ENCODE assay signal across 8 cellular contexts in genomic region chr13:46295531-46296464, GRCh38.
DNase-seq lines count a peak whose midpoint lies in the region; ATAC-seq and TF ChIP-seq lines count a peak whose summit lies in the region.

No MANE protein-coding gene starts in this region.

- DNase-seq in HS-5 (ENCODE audit: low read depth), result peak; percentile 72
- DNase-seq in activated CD4-positive, alpha-beta T cell treated with anti-CD3 and anti-CD28 coated beads for 4 hours, result peak; percentile 36 to 39
- peak; percentile 29 to 75 for DNase-seq in dermis microvascular lymphatic vessel endothelial cell (ENCODE audit: low read depth in 2 of 2)
- no peak for DNase-seq in omental fat pad (ENCODE audit: low spot score)
- no peak for DNase-seq in esophagus muscularis mucosa (ENCODE audit: extremely low spot score)
- no peak for DNase-seq in NCI-H2081 treated with DMSO at 0.1 percent for 48 hours (lab: John Stamatoyannopoulos, UW)

- no peak for TF ChIP-seq POLR2A in esophagus muscularis mucosa (IDR thresholded peaks at IDR 0.05; ENCODE audit: low read depth)

- intact Hi-C loops in esophagus muscularis mucosa (cut with DNase I), result no loop called here

- ATAC-seq in GM18868 (IDR thresholded peaks at IDR 0.05; ENCODE audit: unreplicated experiment) (peak; percentile 76), omental fat pad (ENCODE audit: low FRiP score) (peak; percentile 77), HG03097 (IDR thresholded peaks at IDR 0.05; ENCODE audit: low FRiP score, unreplicated experiment) (no peak)

- TF ChIP-seq EP300 in esophagus muscularis mucosa (IDR thresholded peaks at IDR 0.05), result no peak

- H3K36me3 ChIP-seq in esophagus muscularis mucosa, result no peaks in the 10 kb centered on the region

- WGBS in esophagus muscularis mucosa, result 54% methylated on average over 8 of the region's 8 CpGs

- H3K4me1 ChIP-seq in esophagus muscularis mucosa, result peaks cover 0 to 8% (median 4%) of the 10 kb centered on the region in 4 donors

- H3K27me3 ChIP-seq in esophagus muscularis mucosa, result no peaks in the 10 kb centered on the region

- no peaks in the 10 kb centered on the region for H3K9me3 ChIP-seq in esophagus muscularis mucosa

- TF ChIP-seq CTCF in omental fat pad (IDR thresholded peaks at IDR 0.05), result no peak
- no peak for TF ChIP-seq CTCF in esophagus muscularis mucosa (IDR thresholded peaks at IDR 0.05)

- no peak overlapping the region for H3K4me3 ChIP-seq in esophagus muscularis mucosa

- H3K27ac ChIP-seq in esophagus muscularis mucosa (replicated peaks in 1 of 4), result peak overlapping the region in 1 of 4 donors; percentile 9

Comparison
In these comparisons a context has a peak if more than half of its experiments do, and no peak if none do; other contexts are left out.
1. DNase-seq: peak in HS-5 (single experiment), activated CD4-positive, alpha-beta T cell treated with anti-CD3 and anti-CD28 coated beads for 4 hours (2 of 2) and dermis microvascular lymphatic vessel endothelial cell (2 of 2); none in omental fat pad (single experiment), esophagus muscularis mucosa (single experiment) and NCI-H2081 treated with DMSO at 0.1 percent for 48 hours (single experiment).